ENCODE assay signal across 8 cellular contexts in genomic region chr10:8050561-8051108, GRCh38. TPM values are rescaled to one million over a fixed set of nuclear protein-coding genes. Genes with fewer than 3 reads are reported as not detected.
DNase-seq lines count a peak whose midpoint lies in the region; ATAC-seq, FAIRE-seq and TF ChIP-seq lines count a peak whose summit lies in the region.

No MANE protein-coding gene starts in this region.

- H3K4me3 Mint-ChIP-seq in activated naive CD8-positive, alpha-beta T cell treated with anti-CD3 and anti-CD28 coated beads, Interleukin-2, amount 10 ng/mL, durations not matched to agents 7 days and 5 days: peak overlapping the region; percentile 62

- H3K27me3 ChIP-seq in thymus (ENCODE audit: control insufficient read depth, insufficient read depth): peaks cover 65% of the 10 kb centered on the region

- peaks cover 58% of the 10 kb centered on the region for H3K27me3 Mint-ChIP-seq in activated naive CD8-positive, alpha-beta T cell treated with anti-CD3 and anti-CD28 coated beads, Interleukin-2, amount 10 ng/mL, durations not matched to agents 7 days and 5 days

- 1% methylated on average over 59 of the region's 59 CpGs for WGBS in thymus

- FAIRE-seq in urothelium cell line (lab: Jason Lieb, UNC): no peak

- in situ Hi-C loops in GM13976 (cut with MboI; ENCODE audit: low sequenced_read_pairs, unreplicated experiment): loop anchor here (10.0 kb wide), 1 partner anchor 1154 kb away; no protein-coding TSS in a partner anchor

- H3K9me3 ChIP-seq in thymus (ENCODE audit: control insufficient read depth): no peaks in the 10 kb centered on the region

- peak; percentile 74 for DNase-seq in activated effector memory CD4-positive, alpha-beta T cell treated with anti-CD3 and anti-CD28 coated beads, Interleukin-2, amount 50 U/mL, for 16 hours
- DNase-seq in activated effector memory CD4-positive, alpha-beta T cell treated with Interleukin-2 at 50 U/mL for 16 hours: no peak
- peak; percentile 68 for DNase-seq in activated naive CD8-positive, alpha-beta T cell treated with anti-CD3 and anti-CD28 coated beads, Interleukin-2, amount 10 ng/mL, durations not matched to agents 7 days and 5 days
- DNase-seq in left kidney (ENCODE audit: low read depth, low spot score) (peak; percentile 77), urothelium cell line (ENCODE audit: low spot score) (no peak), GM13976 (ENCODE audit: low spot score) (no peak), SW 1271 (lab: John Stamatoyannopoulos, UW) (no peak)

- no peak overlapping the region for H3K27ac Mint-ChIP-seq in activated naive CD8-positive, alpha-beta T cell treated with anti-CD3 and anti-CD28 coated beads, Interleukin-2, amount 10 ng/mL, durations not matched to agents 7 days and 5 days

- TF ChIP-seq CTCF in GM13976 (IDR thresholded peaks at IDR 0.05; ENCODE audit: borderline replicate concordance, control extremely low read depth, extremely low read depth, insufficient read depth, missing control alignments): no peak

- peak overlapping the region; percentile 37 for H3K4me3 ChIP-seq in thymus (ENCODE audit: low read length)

- POLR2A ChIA-PET in activated naive CD8-positive, alpha-beta T cell treated with anti-CD3 and anti-CD28 coated beads, Interleukin-2, amount 10 ng/mL, durations not matched to agents 7 days and 5 days (lab: Charles Lee): interaction anchor here (0.8 kb wide), 1 partner anchor 388 kb away, joined by 3 read pairs; no protein-coding TSS in a partner anchor

- no peak for ATAC-seq in activated naive CD8-positive, alpha-beta T cell treated with anti-CD3 and anti-CD28 coated beads, Interleukin-2, amount 10 ng/mL, durations not matched to agents 7 days and 5 days (ENCODE audit: low read depth)

- peaks cover 42% of the 10 kb centered on the region for H3K4me1 Mint-ChIP-seq in activated naive CD8-positive, alpha-beta T cell treated with anti-CD3 and anti-CD28 coated beads, Interleukin-2, amount 10 ng/mL, durations not matched to agents 7 days and 5 days

- H3K36me3 ChIP-seq in thymus (ENCODE audit: control insufficient read depth, insufficient read depth): no peaks in the 10 kb centered on the region

- H3K4me1 ChIP-seq in thymus (ENCODE audit: control insufficient read depth, insufficient read depth, low read length): peaks cover 36% of the 10 kb centered on the region

- H3K27ac ChIP-seq in thymus (ENCODE audit: low read depth): no peak overlapping the region

- no peaks in the 10 kb centered on the region for H3K9me3 Mint-ChIP-seq in activated naive CD8-positive, alpha-beta T cell treated with anti-CD3 and anti-CD28 coated beads, Interleukin-2, amount 10 ng/mL, durations not matched to agents 7 days and 5 days

- H3K36me3 Mint-ChIP-seq in activated naive CD8-positive, alpha-beta T cell treated with anti-CD3 and anti-CD28 coated beads, Interleukin-2, amount 10 ng/mL, durations not matched to agents 7 days and 5 days: peaks cover 9% of the 10 kb centered on the region

RNA-seq across cellular contexts. Expression of gene GATA3, which starts 3.9 kb away (rescaled TPM):
- total RNA-seq in activated naive CD8-positive, alpha-beta T cell treated with anti-CD3 and anti-CD28 coated beads, Interleukin-2, amount 10 ng/mL, durations not matched to agents 7 days and 5 days: 10 to 100 TPM; 48.3 to 49.1 TPM
- 17.5 TPM for polyA plus RNA-seq in thymus

Comparison
In these comparisons a context has a peak if more than half of its experiments do, and no peak if none do; other contexts are left out.
1. DNase-seq: peak in activated effector memory CD4-positive, alpha-beta T cell treated with anti-CD3 and anti-CD28 coated beads, Interleukin-2, amount 50 U/mL, for 16 hours (single experiment), activated naive CD8-positive, alpha-beta T cell treated with anti-CD3 and anti-CD28 coated beads, Interleukin-2, amount 10 ng/mL, durations not matched to agents 7 days and 5 days (single experiment) and left kidney (single experiment); none in activated effector memory CD4-positive, alpha-beta T cell treated with Interleukin-2 at 50 U/mL for 16 hours (single experiment), urothelium cell line (single experiment), GM13976 (single experiment) and SW 1271 (0 of 2).